Comparison of ENCODE assay signal across 23 cellular contexts in genomic region chr2:179348921-179349320, GRCh38.
"Had no signal": no experiment of that assay in that cellular context is flagged by ENCODE, and none has a peak within 500 bp of the region (broad histone marks: within the 10 kb centered on the region; RNA-seq: fewer than 3 reads in every experiment).

No MANE protein-coding gene starts in this region.

- H3K4me3 Mint-ChIP-seq: activated CD4-positive, alpha-beta T cell treated with anti-CD3 and anti-CD28 coated beads, Interleukin-2, amount 10 ng/mL, durations not matched to agents 7 days and 5 days; dendritic cell treated with granulocyte-macrophage colony-stimulating factor and Interleukin-4, amounts not matched to agents 40 ng/mL and 50 ng/mL, for 4 days; nephron progenitor cell had no signal

- H3K36me3 ChIP-seq: adrenal gland, heart left ventricle, stomach, thoracic aorta, upper lobe of left lung had no signal

- H3K4me1 Mint-ChIP-seq: activated CD4-positive, alpha-beta T cell treated with anti-CD3 and anti-CD28 coated beads, Interleukin-2, amount 10 ng/mL, durations not matched to agents 7 days and 5 days had no signal

- H3K27me3 ChIP-seq: adrenal gland, heart left ventricle, stomach, upper lobe of left lung had no signal

- H3K4me3 ChIP-seq: adrenal gland, heart left ventricle, stomach, thoracic aorta, upper lobe of left lung had no signal

- H3K9me3 Mint-ChIP-seq: activated CD4-positive, alpha-beta T cell treated with anti-CD3 and anti-CD28 coated beads, Interleukin-2, amount 10 ng/mL, durations not matched to agents 7 days and 5 days; dendritic cell treated with granulocyte-macrophage colony-stimulating factor and Interleukin-4, amounts not matched to agents 40 ng/mL and 50 ng/mL, for 4 days; nephron progenitor cell had no signal

- ATAC-seq: activated CD4-positive, CD25-positive, alpha-beta regulatory T cell treated with anti-CD3 and anti-CD28 coated beads, Interleukin-2, amount 50 U/mL, for 24 hours; heart left ventricle; left lobe of liver; right cardiac atrium had no signal

- DNase-seq: activated CD4-positive, alpha-beta T cell treated with anti-CD3 and anti-CD28 coated beads, Interleukin-2, amount 10 ng/mL, durations not matched to agents 7 days and 5 days; activated CD8-positive, alpha-beta memory T cell treated with anti-CD3 and anti-CD28 coated beads for 24 hours; activated CD8-positive, alpha-beta memory T cell treated with anti-CD3 and anti-CD28 coated beads, Interleukin-2, amount 50 U/mL, for 48 hours; activated effector memory CD4-positive, alpha-beta T cell treated with Interleukin-2 at 50 U/mL for 16 hours; activated naive CD4-positive, alpha-beta T cell treated with anti-CD3 and anti-CD28 coated beads, Interleukin-2, amount 50 U/mL, for 16 hours; activated T-cell treated with anti-CD3 and anti-CD28 coated beads, Interleukin-2, amount 50 U/mL, for 48 hours; effector memory CD4-positive, alpha-beta T cell; heart left ventricle; kidney; midbrain; nephron progenitor cell; right cardiac atrium; small intestine; stimulated activated CD4-positive, alpha-beta T cell treated with anti-CD3 and anti-CD28 coated beads, Interleukin-4, amount 100 ng/mL, for 1 hour; stomach; upper lobe of left lung had no signal

- H3K27ac ChIP-seq: adrenal gland, thoracic aorta, upper lobe of left lung had no signal

- H3K4me1 ChIP-seq: upper lobe of left lung had no signal

- H3K9me3 ChIP-seq: adrenal gland, heart left ventricle, stomach, thoracic aorta, upper lobe of left lung had no signal

- FAIRE-seq: frontal cortex, kidney had no signal

- H3K27me3 Mint-ChIP-seq: dendritic cell treated with granulocyte-macrophage colony-stimulating factor and Interleukin-4, amounts not matched to agents 40 ng/mL and 50 ng/mL, for 4 days; progenitor cell of endocrine pancreas had no signal

- H3K27ac Mint-ChIP-seq: activated CD4-positive, alpha-beta T cell treated with anti-CD3 and anti-CD28 coated beads, Interleukin-2, amount 10 ng/mL, durations not matched to agents 7 days and 5 days; dendritic cell treated with granulocyte-macrophage colony-stimulating factor and Interleukin-4, amounts not matched to agents 40 ng/mL and 50 ng/mL, for 4 days; nephron progenitor cell; progenitor cell of endocrine pancreas had no signal
